ENCODE assay signal across 8 cellular contexts in the genomic region with DNA sequence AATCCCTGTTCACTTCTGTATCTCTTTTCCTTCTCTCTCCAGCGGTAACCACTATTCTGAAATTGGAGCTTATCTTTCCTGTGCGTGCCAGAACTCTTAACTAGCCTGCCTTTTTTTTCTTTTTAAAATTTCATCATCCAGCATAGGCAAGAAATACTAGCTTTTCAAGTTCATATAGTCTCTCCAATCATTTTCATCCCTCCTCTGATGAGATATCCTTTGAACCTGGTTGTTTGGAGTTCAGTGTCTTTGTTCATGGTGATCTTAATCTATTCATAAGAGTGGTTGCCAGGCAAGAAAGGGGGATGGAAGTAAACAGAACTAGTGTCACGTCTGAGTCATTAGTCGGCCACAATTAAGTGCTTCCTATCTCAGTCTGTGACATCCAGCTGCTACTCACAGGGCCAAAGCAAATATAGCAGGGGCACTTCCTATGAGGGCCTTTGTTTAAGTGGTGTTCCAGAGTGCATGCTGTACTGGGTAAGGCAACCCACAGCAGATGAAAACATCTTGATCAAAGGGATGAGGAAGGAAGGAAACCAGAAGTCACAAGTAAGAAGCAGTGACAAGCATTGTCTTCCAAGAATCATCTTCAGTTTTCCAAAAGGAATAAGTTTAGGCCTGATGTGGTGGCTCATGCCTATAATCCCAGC.
DNase-seq lines count a peak whose midpoint lies in the region; ATAC-seq and TF ChIP-seq lines count a peak whose summit lies in the region.

No MANE protein-coding gene starts in this region.

- H3K36me3 Mint-ChIP-seq in activated naive CD4-positive, alpha-beta T cell treated with anti-CD3 and anti-CD28 coated beads, Interleukin-2, amount 10 ng/mL, durations not matched to agents 7 days and 5 days = no peaks in the 10 kb centered on the region

- H3K9me3 Mint-ChIP-seq in activated naive CD4-positive, alpha-beta T cell treated with anti-CD3 and anti-CD28 coated beads, Interleukin-2, amount 10 ng/mL, durations not matched to agents 7 days and 5 days = no peaks in the 10 kb centered on the region

- H3K4me3 Mint-ChIP-seq in activated naive CD4-positive, alpha-beta T cell treated with anti-CD3 and anti-CD28 coated beads, Interleukin-2, amount 10 ng/mL, durations not matched to agents 7 days and 5 days = no peak overlapping the region

- DNase-seq in AG20443 (ENCODE audit: low spot score) (peak; percentile 49), GM13977 (ENCODE audit: low spot score) (peak; percentile 24), NCI-H524 (lab: John Stamatoyannopoulos, UW) (peak; percentile 35 to 73), iPS-NIHi7 (ENCODE audit: extremely low spot score) (peak; percentile 45), NCI-H1048 (lab: John Stamatoyannopoulos, UW) (no peak)
- peak; percentile 29 for DNase-seq in activated naive CD4-positive, alpha-beta T cell treated with anti-CD3 and anti-CD28 coated beads, Interleukin-2, amount 10 ng/mL, durations not matched to agents 7 days and 5 days

- ATAC-seq in HG03196 (IDR thresholded peaks at IDR 0.05; ENCODE audit: unreplicated experiment) = peak; percentile 56
- no peak for ATAC-seq in GM21619 (IDR thresholded peaks at IDR 0.05; ENCODE audit: unreplicated experiment)

- no peak for TF ChIP-seq CTCF in GM13977 (IDR thresholded peaks at IDR 0.05; ENCODE audit: extremely low read depth, insufficient read depth, missing control alignments)

- peaks cover 8% of the 10 kb centered on the region for H3K4me1 Mint-ChIP-seq in activated naive CD4-positive, alpha-beta T cell treated with anti-CD3 and anti-CD28 coated beads, Interleukin-2, amount 10 ng/mL, durations not matched to agents 7 days and 5 days

- in situ Hi-C loops in GM13977 (cut with MboI; ENCODE audit: low pct_unique_long_range_greater_than_20kb, low sequenced_read_pairs, unreplicated experiment) = no loop called here

- CTCF ChIA-PET in activated naive CD4-positive, alpha-beta T cell treated with anti-CD3 and anti-CD28 coated beads, Interleukin-2, amount 10 ng/mL, durations not matched to agents 7 days and 5 days (lab: Charles Lee) = no interaction called here

- no peaks in the 10 kb centered on the region for H3K27me3 Mint-ChIP-seq in activated naive CD4-positive, alpha-beta T cell treated with anti-CD3 and anti-CD28 coated beads, Interleukin-2, amount 10 ng/mL, durations not matched to agents 7 days and 5 days

- peak overlapping the region; percentile 33 for H3K27ac Mint-ChIP-seq in activated naive CD4-positive, alpha-beta T cell treated with anti-CD3 and anti-CD28 coated beads, Interleukin-2, amount 10 ng/mL, durations not matched to agents 7 days and 5 days
